Comparison of ENCODE assay signal across 8 cellular contexts in genomic region chr17:18960803-18961511, GRCh38. TPM values are rescaled to one million over a fixed set of nuclear protein-coding genes. Genes with fewer than 3 reads are reported as not detected.
DNase-seq lines count a peak whose midpoint lies in the region; ATAC-seq and TF ChIP-seq lines count a peak whose summit lies in the region.

No MANE protein-coding gene starts in this region.

- peaks cover 12 to 49% (median 19%) of the 10 kb centered on the region in 4 donors for H3K4me1 Mint-ChIP-seq in CD4-positive, alpha-beta memory T cell

- intact Hi-C loops in CD4-positive, alpha-beta memory T cell (cut with micrococcal nuclease), result no loop called here
- intact Hi-C loops in cardiac septum (cut with DNase I), result no loop called here

- H3K9me3 ChIP-seq in CD4-positive, alpha-beta memory T cell (ENCODE audit: control insufficient read depth in 1 of 2, low read length in 2 of 2), result no peaks in the 10 kb centered on the region
- H3K9me3 ChIP-seq in Karpas-422 (ENCODE audit: low read length), result no peaks in the 10 kb centered on the region
- H3K9me3 ChIP-seq in SU-DHL-6 (ENCODE audit: insufficient read depth, low read length), result no peaks in the 10 kb centered on the region

- no peaks in the 10 kb centered on the region for H3K36me3 ChIP-seq in CD4-positive, alpha-beta memory T cell (ENCODE audit: insufficient read depth, low read length)
- H3K36me3 ChIP-seq in Karpas-422 (ENCODE audit: insufficient read depth, low read length), result no peaks in the 10 kb centered on the region
- no peaks in the 10 kb centered on the region for H3K36me3 ChIP-seq in SU-DHL-6 (ENCODE audit: low read length)

- H3K4me2 ChIP-seq in Karpas-422 (ENCODE audit: low read depth, low read length, poor library complexity, severe bottlenecking) (no peak overlapping the region), SU-DHL-6 (ENCODE audit: low read depth, low read length, poor library complexity, severe bottlenecking) (no peak overlapping the region)

- H3K9ac ChIP-seq in Karpas-422 (ENCODE audit: low read length) (no peak overlapping the region), SU-DHL-6 (ENCODE audit: low read length) (no peak overlapping the region; the same call in 1 of the 2 replicates)

- H3K36me3 Mint-ChIP-seq in CD4-positive, alpha-beta memory T cell, result no peaks in the 10 kb centered on the region

- peaks cover 23% of the 10 kb centered on the region for H3K4me1 ChIP-seq in CD4-positive, alpha-beta memory T cell (ENCODE audit: insufficient read depth, low read length)
- no peaks in the 10 kb centered on the region for H3K4me1 ChIP-seq in Karpas-422 (ENCODE audit: low read length)

- DNase-seq in CD4-positive, alpha-beta memory T cell, result peak; percentile 45 to 64 (median 52)
- DNase-seq in Karpas-422 (peak; percentile 92), cardiac septum (ENCODE audit: low spot score) (peak; percentile 89), retina (peak; percentile 88)
- peak; percentile 76 for DNase-seq in activated naive CD4-positive, alpha-beta T cell treated with anti-CD3 and anti-CD28 coated beads, Interleukin-2, amount 50 U/mL, for 16 hours

- H4K20me1 ChIP-seq in Karpas-422 (ENCODE audit: insufficient read depth, low read depth, low read length) (no peaks in the 10 kb centered on the region), SU-DHL-6 (ENCODE audit: low read depth, low read length) (no peaks in the 10 kb centered on the region)

- no peaks in the 10 kb centered on the region for H3K9me2 ChIP-seq in Karpas-422 (replicated peaks; ENCODE audit: insufficient read depth, low read length)
- no peaks in the 10 kb centered on the region for H3K9me2 ChIP-seq in SU-DHL-6 (replicated peaks; ENCODE audit: insufficient read depth, low read length)

- no peaks in the 10 kb centered on the region for H3K27me3 ChIP-seq in CD4-positive, alpha-beta memory T cell (ENCODE audit: insufficient read depth, low read length)
- no peaks in the 10 kb centered on the region for H3K27me3 ChIP-seq in Karpas-422 (ENCODE audit: low read length)
- no peaks in the 10 kb centered on the region for H3K27me3 ChIP-seq in SU-DHL-6 (ENCODE audit: low read length)

- CTCF ChIA-PET in CD4-positive, alpha-beta memory T cell (lab: Charles Lee; ENCODE audit: partially characterized antibody), result interaction anchor here (0.7 to 4.6 kb wide), 34 partner anchors 8 to 335 kb away, joined by 3 to 35 read pairs (median 4); partner anchors contain the start of genes FAM83G, PRPSAP2 and SLC5A10

- no peak overlapping the region for H3K4me3 ChIP-seq in CD4-positive, alpha-beta memory T cell (ENCODE audit: low read length in 2 of 2)
- H3K4me3 ChIP-seq in Karpas-422 (ENCODE audit: low read length) (no peak overlapping the region), SU-DHL-6 (ENCODE audit: insufficient read depth, low read length, poor library complexity, severe bottlenecking) (no peak overlapping the region)

- no peaks in the 10 kb centered on the region for H3K9me3 Mint-ChIP-seq in CD4-positive, alpha-beta memory T cell

- H3K27ac Mint-ChIP-seq in CD4-positive, alpha-beta memory T cell, result peak overlapping the region in 2 of 7 donors; percentile 8 to 24

- no peaks in the 10 kb centered on the region for H3F3A ChIP-seq in SU-DHL-6 (ENCODE audit: insufficient read depth)

- TF ChIP-seq CTCF in SU-DHL-6 (IDR thresholded peaks at IDR 0.05; ENCODE audit: insufficient read depth, low read length, poor library complexity, severe bottlenecking), result peak; percentile 87

- H3K79me2 ChIP-seq in Karpas-422 (ENCODE audit: low read length), result no peaks in the 10 kb centered on the region
- H3K79me2 ChIP-seq in SU-DHL-6 (ENCODE audit: insufficient read depth, low read length), result no peaks in the 10 kb centered on the region

- POLR2A ChIA-PET in CD4-positive, alpha-beta memory T cell (lab: Charles Lee; ENCODE audit: partially characterized antibody), result interaction anchor here (0.7 to 1.4 kb wide), 5 partner anchors 40 to 335 kb away, joined by 3 to 9 read pairs (median 4); partner anchors contain the start of gene FAM83G

- no peak overlapping the region for H3K27ac ChIP-seq in CD4-positive, alpha-beta memory T cell (ENCODE audit: low read depth, low read length)
- H3K27ac ChIP-seq in Karpas-422 (ENCODE audit: low read length) (no peak overlapping the region), SU-DHL-6 (ENCODE audit: low read depth, low read length) (no peak overlapping the region)

- ATAC-seq in GM21360 (IDR thresholded peaks at IDR 0.05; ENCODE audit: unreplicated experiment), result peak; percentile 46
- ATAC-seq in GM18519 (IDR thresholded peaks at IDR 0.05; ENCODE audit: low FRiP score, unreplicated experiment), result no peak

- peak overlapping the region in 1 of 8 donors; percentile 8 for H3K4me3 Mint-ChIP-seq in CD4-positive, alpha-beta memory T cell

- H2AFZ ChIP-seq in Karpas-422 (ENCODE audit: low read length) (no peak overlapping the region), SU-DHL-6 (ENCODE audit: low read depth, low read length, severe bottlenecking) (peak overlapping the region; percentile 23)

- no peaks in the 10 kb centered on the region for H3K27me3 Mint-ChIP-seq in CD4-positive, alpha-beta memory T cell

RNA-seq across cellular contexts. Expression of gene SLC5A10, which starts 9.0 kb away (rescaled TPM):
- total RNA-seq in CD4-positive, alpha-beta memory T cell, result not detected
- under 1 TPM; 0.10 to 0.11 TPM for polyA plus RNA-seq in CD4-positive, alpha-beta memory T cell
- not detected in 2 replicates for total RNA-seq in Karpas-422 (2014; rRNA removed; shearing (Covaris generic); ENCODE audit: low replicate concordance)
- total RNA-seq in cardiac septum, result 0.13 TPM

RNA-seq across cellular contexts. Expression of gene FAM83G, which starts 43.6 kb away (rescaled TPM):
- total RNA-seq in CD4-positive, alpha-beta memory T cell, result 10 to 100 TPM; 13.8 to 15.1 TPM
- 1 to 10 TPM; 1.6 to 6.9 TPM for polyA plus RNA-seq in CD4-positive, alpha-beta memory T cell
- 9.2 and 22.9 TPM in 2 replicates for total RNA-seq in Karpas-422 (2014; rRNA removed; shearing (Covaris generic); ENCODE audit: low replicate concordance)
- 2.5 TPM for total RNA-seq in cardiac septum
